8 cellular contexts compared by ENCODE assay signal in genomic region chr4:138494931-138495330, GRCh38.
DNase-seq lines count a peak whose midpoint lies in the region; ATAC-seq and TF ChIP-seq lines count a peak whose summit lies in the region.

No MANE protein-coding gene starts in this region.

- intact Hi-C loops in psoas muscle (cut with DNase I) = no loop called here

- TF ChIP-seq CTCF in fibroblast of the aortic adventitia (IDR thresholded peaks at IDR 0.05; ENCODE audit: insufficient read depth, low read length) = peak; percentile 48
- no peak for TF ChIP-seq CTCF in psoas muscle (IDR thresholded peaks at IDR 0.05)

- no peak overlapping the region for H3K27ac ChIP-seq in psoas muscle
- no peak overlapping the region for H3K27ac ChIP-seq in effector memory CD4-positive, alpha-beta T cell (ENCODE audit: insufficient read depth, low read length, poor library complexity, severe bottlenecking)

- H3K36me3 ChIP-seq in psoas muscle (ENCODE audit: insufficient read depth in 1 of 2, low read depth in 1 of 2) = no peaks in the 10 kb centered on the region
- no peaks in the 10 kb centered on the region for H3K36me3 ChIP-seq in effector memory CD4-positive, alpha-beta T cell (ENCODE audit: control insufficient read depth, insufficient read depth, low read length)

- ATAC-seq in GM19351 (IDR thresholded peaks at IDR 0.05; ENCODE audit: unreplicated experiment) (peak; percentile 86), psoas muscle (no peak)

- H3K27me3 ChIP-seq in psoas muscle (ENCODE audit: insufficient read depth in 3 of 3, low read length in 2 of 3) = no peaks in the 10 kb centered on the region
- H3K27me3 ChIP-seq in effector memory CD4-positive, alpha-beta T cell (replicated peaks; ENCODE audit: control insufficient read depth, insufficient read depth, low read length, poor library complexity, severe bottlenecking) = no peaks in the 10 kb centered on the region

- DNase-seq in CD1c-positive myeloid dendritic cell (ENCODE audit: extremely low spot score) = peak; percentile 38
- DNase-seq in NOMO-1 treated with dmso at 0.1 percent for 144 hours (lab: John Stamatoyannopoulos, UW; ENCODE audit: unreplicated experiment) = peak; percentile 83
- peak; percentile 73 for DNase-seq in fibroblast of the aortic adventitia (ENCODE audit: low read depth)
- DNase-seq in psoas muscle = no peak
- DNase-seq in retina = no peak
- DNase-seq in effector memory CD4-positive, alpha-beta T cell = no peak
- no peak for DNase-seq in epidermal melanocyte (ENCODE audit: insufficient read length, low spot score)

- 29 to 58% (median 29%) methylated on average over 4 of the region's 4 CpGs for WGBS in psoas muscle, 3 donors

- peaks cover 9% of the 10 kb centered on the region for H3K9me3 ChIP-seq in psoas muscle
- H3K9me3 ChIP-seq in effector memory CD4-positive, alpha-beta T cell (ENCODE audit: control insufficient read depth, low read length) = no peaks in the 10 kb centered on the region

- no peak overlapping the region for H3K4me3 ChIP-seq in fibroblast of the aortic adventitia (ENCODE audit: low read depth, low read length)
- H3K4me3 ChIP-seq in psoas muscle = no peak overlapping the region
- H3K4me3 ChIP-seq in effector memory CD4-positive, alpha-beta T cell (ENCODE audit: insufficient read depth, low read depth, low read length, poor library complexity, severe bottlenecking) = no peak overlapping the region

- no peaks in the 10 kb centered on the region for H3K4me1 ChIP-seq in psoas muscle
- H3K4me1 ChIP-seq in effector memory CD4-positive, alpha-beta T cell (ENCODE audit: control insufficient read depth, insufficient read depth, low read length, poor library complexity, severe bottlenecking) = no peaks in the 10 kb centered on the region

Comparison
In these comparisons a context has a peak if more than half of its experiments do, and no peak if none do; other contexts are left out.
1. DNase-seq: peak in CD1c-positive myeloid dendritic cell (single experiment), NOMO-1 treated with dmso at 0.1 percent for 144 hours (single experiment) and fibroblast of the aortic adventitia (single experiment); none in psoas muscle (0 of 2), retina (single experiment), effector memory CD4-positive, alpha-beta T cell (0 of 3) and epidermal melanocyte (single experiment).